In genomic region chr12:111436266-111436665, GRCh38 we compare ENCODE assay signal across 11 cellular contexts. TPM values are rescaled to one million over a fixed set of nuclear protein-coding genes. Genes with fewer than 3 reads are reported as not detected.
DNase-seq lines count a peak whose midpoint lies in the region; ATAC-seq and TF ChIP-seq lines count a peak whose summit lies in the region.
"Had no signal": no experiment of that assay in that cellular context is flagged by ENCODE, and none has a peak within 500 bp of the region (broad histone marks: within the 10 kb centered on the region; RNA-seq: fewer than 3 reads in every experiment).

No MANE protein-coding gene starts in this region.

- no peak overlapping the region for H3K27ac ChIP-seq in CD8-positive, alpha-beta T cell (ENCODE audit: low read depth, low read length)
- peak overlapping the region; percentile 86 for H3K27ac ChIP-seq in osteoblast (ENCODE audit: low read depth, low read length)
- H3K27ac ChIP-seq: SK-N-MC had no signal

- DNase-seq in CD8-positive, alpha-beta T cell, result no peak
- DNase-seq in osteoblast (ENCODE audit: insufficient read length, low spot score, missing footprints), result no peak
- DNase-seq in stimulated activated CD4-positive, alpha-beta T cell treated with anti-CD3 and anti-CD28 coated beads, Interleukin-15, amount 100 ng/mL, for 24 hours, result no peak
- no peak for DNase-seq in NCI-H146 treated with DMSO at 0.1 percent for 48 hours (lab: John Stamatoyannopoulos, UW; ENCODE audit: unreplicated experiment)
- DNase-seq in HuH-7.5 (ENCODE audit: low spot score), result no peak
- DNase-seq: activated CD8-positive, alpha-beta memory T cell treated with anti-CD3 and anti-CD28 coated beads, Interleukin-2, amount 10 ng/mL, durations not matched to agents 7 days and 5 days; sigmoid colon had no signal

- no peaks in the 10 kb centered on the region for H3K27me3 ChIP-seq in CD8-positive, alpha-beta T cell (ENCODE audit: insufficient read depth, low read length)
- H3K27me3 ChIP-seq in Loucy (ENCODE audit: insufficient read depth, low read length, poor library complexity, severe bottlenecking) (no peaks in the 10 kb centered on the region), osteoblast (ENCODE audit: insufficient read depth, low read length) (no peaks in the 10 kb centered on the region)
- H3K27me3 ChIP-seq: sigmoid colon had no signal

- H3K36me3 Mint-ChIP-seq in CD8-positive, alpha-beta T cell, result peaks cover 6% of the 10 kb centered on the region
- peaks cover 98% of the 10 kb centered on the region for H3K36me3 Mint-ChIP-seq in dendritic cell treated with granulocyte-macrophage colony-stimulating factor and Interleukin-4, amounts not matched to agents 40 ng/mL and 50 ng/mL, for 4 days (ENCODE audit: low read depth)

- no peaks in the 10 kb centered on the region for H3K9me3 Mint-ChIP-seq in CD8-positive, alpha-beta T cell
- H3K9me3 Mint-ChIP-seq in dendritic cell treated with granulocyte-macrophage colony-stimulating factor and Interleukin-4, amounts not matched to agents 40 ng/mL and 50 ng/mL, for 4 days, result no peaks in the 10 kb centered on the region

- intact Hi-C loops in CD8-positive, alpha-beta T cell (cut with DNase I, micrococcal nuclease), result loop anchor here in 1 of 2 experiments (10.0 kb wide), 2 partner anchors 569 to 851 kb away; partner anchors contain the start of gene PPTC7
- intact Hi-C loops in dendritic cell treated with granulocyte-macrophage colony-stimulating factor and Interleukin-4, amounts not matched to agents 40 ng/mL and 50 ng/mL, for 4 days (cut with micrococcal nuclease), result no loop called here

- CTCF ChIA-PET in CD8-positive, alpha-beta T cell (lab: Charles Lee), result interaction anchor here (2.4 to 3.9 kb wide), 4 partner anchors 9 to 40 kb away, joined by 20 to 47 read pairs (median 30); no protein-coding TSS in a partner anchor

- H3K9me3 ChIP-seq in CD8-positive, alpha-beta T cell (ENCODE audit: low read length), result no peaks in the 10 kb centered on the region
- H3K9me3 ChIP-seq in Loucy (ENCODE audit: insufficient read depth, low read depth, low read length) (no peaks in the 10 kb centered on the region), osteoblast (ENCODE audit: low read depth, low read length) (no peaks in the 10 kb centered on the region)
- H3K9me3 ChIP-seq: sigmoid colon had no signal

- peaks cover 97% of the 10 kb centered on the region for H3K79me2 ChIP-seq in Loucy (ENCODE audit: insufficient read depth, low read length)
- peaks cover 98% of the 10 kb centered on the region for H3K79me2 ChIP-seq in osteoblast (ENCODE audit: insufficient read depth, low read length)

- peak overlapping the region; percentile 15 for H3K9ac ChIP-seq in Loucy (ENCODE audit: low read depth, low read length, poor library complexity, severe bottlenecking)

- H3K4me1 Mint-ChIP-seq in CD8-positive, alpha-beta T cell (ENCODE audit: low read depth), result peaks cover 93% of the 10 kb centered on the region
- peaks cover 98% of the 10 kb centered on the region for H3K4me1 Mint-ChIP-seq in dendritic cell treated with granulocyte-macrophage colony-stimulating factor and Interleukin-4, amounts not matched to agents 40 ng/mL and 50 ng/mL, for 4 days (ENCODE audit: low read depth)

- H3K27ac Mint-ChIP-seq in CD8-positive, alpha-beta T cell, result peak overlapping the region; percentile 100
- H3K27ac Mint-ChIP-seq in dendritic cell treated with granulocyte-macrophage colony-stimulating factor and Interleukin-4, amounts not matched to agents 40 ng/mL and 50 ng/mL, for 4 days, result peak overlapping the region; percentile 68

- H3K36me3 ChIP-seq in CD8-positive, alpha-beta T cell (ENCODE audit: insufficient read depth, low read length), result no peaks in the 10 kb centered on the region
- H3K36me3 ChIP-seq in Loucy (ENCODE audit: insufficient read depth, low read length) (peaks cover 20% of the 10 kb centered on the region; the same call in 1 of the 2 replicates), osteoblast (ENCODE audit: insufficient read depth, low read length) (peaks cover 7% of the 10 kb centered on the region)
- H3K36me3 ChIP-seq: sigmoid colon had no signal

- H3F3A ChIP-seq in Loucy (ENCODE audit: low read depth), result peaks cover 10% of the 10 kb centered on the region

- POLR2A ChIA-PET in CD8-positive, alpha-beta T cell (lab: Charles Lee), result interaction anchor here (2.6 to 3.8 kb wide), 2 partner anchors 9 to 14 kb away, joined by 26 to 38 read pairs; no protein-coding TSS in a partner anchor

- ATAC-seq in CD8-positive, alpha-beta T cell, result no peak
- ATAC-seq in GM19328 (IDR thresholded peaks at IDR 0.05; ENCODE audit: unreplicated experiment), result no peak
- ATAC-seq: activated CD8-positive, alpha-beta memory T cell treated with anti-CD3 and anti-CD28 coated beads, Interleukin-2, amount 10 ng/mL, durations not matched to agents 7 days and 5 days had no signal

- H3K4me3 Mint-ChIP-seq in CD8-positive, alpha-beta T cell, result peak overlapping the region; percentile 3
- H3K4me3 Mint-ChIP-seq in dendritic cell treated with granulocyte-macrophage colony-stimulating factor and Interleukin-4, amounts not matched to agents 40 ng/mL and 50 ng/mL, for 4 days, result no peak overlapping the region

- peaks cover 89% of the 10 kb centered on the region for H3K4me1 ChIP-seq in CD8-positive, alpha-beta T cell (ENCODE audit: insufficient read depth, low read length)
- H3K4me1 ChIP-seq in Loucy (ENCODE audit: insufficient read depth, low read length, poor library complexity, severe bottlenecking) (peaks cover 83% of the 10 kb centered on the region), osteoblast (ENCODE audit: insufficient read depth, low read length) (peaks cover 75% of the 10 kb centered on the region)

- H4K20me1 ChIP-seq in Loucy (ENCODE audit: insufficient read depth, low read length, poor library complexity, severe bottlenecking), result peaks cover 67% of the 10 kb centered on the region
- H4K20me1 ChIP-seq in osteoblast (ENCODE audit: insufficient read depth, low read length), result peaks cover 70% of the 10 kb centered on the region

- no peak for TF ChIP-seq CTCF in CD8-positive, alpha-beta T cell (IDR thresholded peaks at IDR 0.05)
- no peak for TF ChIP-seq CTCF in Loucy (conservative IDR thresholded peaks at IDR 0.05; ENCODE audit: low read length)
- no peak for TF ChIP-seq CTCF in osteoblast (IDR thresholded peaks at IDR 0.05; ENCODE audit: extremely low read depth, low read depth, low read length)

- H2AFZ ChIP-seq in Loucy (ENCODE audit: low read length) (no peak overlapping the region), osteoblast (ENCODE audit: low read length) (no peak overlapping the region)

- H3K4me3 ChIP-seq in CD8-positive, alpha-beta T cell (ENCODE audit: low read depth, low read length), result no peak overlapping the region
- H3K4me3 ChIP-seq in Loucy (ENCODE audit: low read length, poor library complexity, severe bottlenecking) (no peak overlapping the region), osteoblast (ENCODE audit: insufficient read depth, low read length) (no peak overlapping the region)
- H3K4me3 ChIP-seq: sigmoid colon, SK-N-MC had no signal

- no peaks in the 10 kb centered on the region for H3K27me3 Mint-ChIP-seq in CD8-positive, alpha-beta T cell (ENCODE audit: low read depth)
- no peaks in the 10 kb centered on the region for H3K27me3 Mint-ChIP-seq in dendritic cell treated with granulocyte-macrophage colony-stimulating factor and Interleukin-4, amounts not matched to agents 40 ng/mL and 50 ng/mL, for 4 days
- H3K27me3 Mint-ChIP-seq: activated CD8-positive, alpha-beta memory T cell treated with anti-CD3 and anti-CD28 coated beads, Interleukin-2, amount 10 ng/mL, durations not matched to agents 7 days and 5 days had no signal

- H3K4me2 ChIP-seq in Loucy (ENCODE audit: low read depth, low read length, poor library complexity, severe bottlenecking), result peak overlapping the region; percentile 75
- no peak overlapping the region for H3K4me2 ChIP-seq in osteoblast (ENCODE audit: insufficient read depth, low read length)

- H3K9me2 ChIP-seq in Loucy (replicated peaks; ENCODE audit: low read depth, low read length), result no peaks in the 10 kb centered on the region

RNA-seq across cellular contexts. Expression of gene SH2B3, which starts 30.5 kb away (rescaled TPM):
- total RNA-seq in CD8-positive, alpha-beta T cell, result 10 to 100 TPM; 48.7 to 48.8 TPM
- total RNA-seq in osteoblast, result 32.4 and 51.4 TPM in 2 replicates
